In the genomic region with DNA sequence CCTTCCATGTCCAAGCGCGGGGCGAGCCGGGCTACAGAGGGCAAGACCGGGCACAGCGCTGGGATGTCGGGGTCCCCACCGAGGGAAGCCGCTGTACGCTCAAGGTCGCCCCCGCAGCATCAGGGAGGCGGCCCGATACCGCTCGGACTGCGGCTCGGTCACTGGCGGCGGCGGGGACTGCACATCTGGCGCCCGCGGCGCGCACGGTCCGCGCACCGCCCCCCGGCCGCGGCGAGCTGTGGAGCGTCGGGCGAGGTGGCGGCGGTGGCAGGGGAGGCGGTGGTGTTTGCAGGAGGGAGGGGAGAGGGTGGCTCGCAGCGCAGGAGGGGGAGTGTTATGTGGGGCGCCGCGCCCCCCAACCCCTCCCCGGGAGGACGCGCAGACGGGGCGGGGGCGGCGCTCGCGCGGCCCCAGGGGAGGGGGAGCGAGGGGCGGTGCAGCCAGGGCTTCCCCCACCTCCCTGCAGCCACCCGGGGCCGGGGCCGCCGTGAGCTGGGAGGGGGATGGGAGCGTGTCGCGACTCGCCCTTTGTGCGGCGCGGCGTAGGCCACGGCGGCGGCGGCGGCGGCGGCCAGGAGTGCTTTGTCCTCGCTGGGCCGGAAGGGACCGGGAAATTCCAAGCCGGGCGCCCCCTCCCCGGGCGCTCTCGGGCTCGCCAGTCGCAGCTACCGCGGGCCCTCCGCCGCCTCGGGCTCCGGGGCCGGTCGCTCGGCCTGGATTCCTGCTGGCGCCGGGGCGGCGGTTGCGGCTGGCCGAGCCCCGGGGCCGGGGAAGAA, we compare ENCODE assay signal across 8 cellular contexts. TPM values are rescaled to one million over a fixed set of nuclear protein-coding genes. Genes with fewer than 3 reads are reported as not detected.
DNase-seq lines count a peak whose midpoint lies in the region; ATAC-seq and TF ChIP-seq lines count a peak whose summit lies in the region.

A gene (minus strand): TSS at position 309 of the 776 bp plus-strand sequence. CDS start 301 bp downstream, at position 8.

- peaks cover 57% of the 10 kb centered on the region for H3K4me1 ChIP-seq in PC-9 (replicated peaks; ENCODE audit: insufficient read depth)
- peaks cover 53 to 71% of the 10 kb centered on the region in 2 donors for H3K4me1 ChIP-seq in gastrocnemius medialis

- no peaks in the 10 kb centered on the region for H3K9me2 ChIP-seq in PC-9 (ENCODE audit: insufficient read depth)

- peaks cover 6% of the 10 kb centered on the region; the same call in 1 of the 2 replicates for H3F3A ChIP-seq in PC-9 (ENCODE audit: insufficient read depth, low read depth)

- in situ Hi-C loops in gastrocnemius medialis (cut with MboI; ENCODE audit: low sequenced_read_pairs in 4 of 4): loop anchor here (5.0 to 25.0 kb wide), 5 partner anchors 327 to 727 kb away; no protein-coding TSS in a partner anchor

- peaks cover 5% of the 10 kb centered on the region for H3K4me1 Mint-ChIP-seq in central memory CD8-positive, alpha-beta T cell
- H3K4me1 Mint-ChIP-seq in immature natural killer cell: peaks cover 30 to 34% of the 10 kb centered on the region in 2 donors

- H3K9me3 ChIP-seq in PC-9 (ENCODE audit: insufficient read depth, low read depth): no peaks in the 10 kb centered on the region
- no peaks in the 10 kb centered on the region for H3K9me3 ChIP-seq in gastrocnemius medialis

- no peaks in the 10 kb centered on the region for H3K9me3 Mint-ChIP-seq in central memory CD8-positive, alpha-beta T cell
- no peaks in the 10 kb centered on the region for H3K9me3 Mint-ChIP-seq in immature natural killer cell

- DNase-seq in AG20443 (ENCODE audit: low spot score) (peak; percentile 80), GM20000 (ENCODE audit: low spot score) (peak; percentile 54), PC-9 (peak in 1 of 2 experiments; percentile 78), immature natural killer cell (peak; percentile 34 to 58 (median 37)), gastrocnemius medialis (peak; percentile 44 to 53)
- DNase-seq in central memory CD8-positive, alpha-beta T cell (ENCODE audit: low spot score in 2 of 2): no peak

- H3K27ac Mint-ChIP-seq in central memory CD8-positive, alpha-beta T cell (ENCODE audit: low read depth): no peak within 1 kb of the TSS
- peak within 1 kb of the TSS in 3 of 6 donors; percentile 31 to 73 (median 47) for H3K27ac Mint-ChIP-seq in immature natural killer cell

- peak within 1 kb of the TSS; percentile 78 for H3K4me3 ChIP-seq in PC-9
- peak within 1 kb of the TSS; percentile 81 to 88 (median 86) for H3K4me3 ChIP-seq in gastrocnemius medialis

- no TSS peak for BruUV-seq in PC-9 (replicated peaks; lab: Mats Ljungman, UMichigan)

- intact Hi-C loops in PC-9 (cut with micrococcal nuclease; ENCODE audit: unreplicated experiment) (loop anchor here (5.0 to 10.0 kb wide), 4 partner anchors 68 to 432 kb away; a partner anchor contains a TSS), gastrocnemius medialis (cut with DNase I; ENCODE audit: low total_unique reads) (loop anchor here (1.0 to 5.0 kb wide), 7 partner anchors 33 to 332 kb away; no protein-coding TSS in a partner anchor)

- TF ChIP-seq CTCF in GM20000 (IDR thresholded peaks at IDR 0.05; ENCODE audit: extremely low read depth, missing control alignments): no peak
- no peak for TF ChIP-seq CTCF in PC-9 (conservative IDR thresholded peaks at IDR 0.05)
- peak in 1 of 5 experiments; percentile 23 for TF ChIP-seq CTCF in gastrocnemius medialis (IDR thresholded peaks at IDR 0.05 in 4 of 5, conservative IDR thresholded peaks at IDR 0.05 in 1 of 5)

- peaks cover 79% of the 10 kb centered on the region for H3K79me2 ChIP-seq in PC-9 (ENCODE audit: low read depth)

- no peaks in the 10 kb centered on the region for H3K27me3 ChIP-seq in PC-9 (ENCODE audit: insufficient read depth, low read depth)
- no peaks in the 10 kb centered on the region for H3K27me3 ChIP-seq in gastrocnemius medialis

- H3K27me3 Mint-ChIP-seq in central memory CD8-positive, alpha-beta T cell: peaks cover 83% of the 10 kb centered on the region
- peaks cover 10 to 23% (median 18%) of the 10 kb centered on the region in 3 donors for H3K27me3 Mint-ChIP-seq in immature natural killer cell (ENCODE audit: low read depth in 3 of 3)

- H3K27ac ChIP-seq in PC-9 (peak within 1 kb of the TSS; percentile 62), gastrocnemius medialis (peak within 1 kb of the TSS; percentile 94 to 99 (median 99))

- H3K36me3 Mint-ChIP-seq in central memory CD8-positive, alpha-beta T cell (ENCODE audit: insufficient read depth): peaks cover 2% of the 10 kb centered on the region
- H3K36me3 Mint-ChIP-seq in immature natural killer cell: no peaks in the 10 kb centered on the region

- H3K4me2 ChIP-seq in PC-9: peak within 1 kb of the TSS; percentile 80

- H4K20me1 ChIP-seq in PC-9 (ENCODE audit: insufficient read depth): no peaks in the 10 kb centered on the region

- CTCF ChIA-PET in PC-9 (lab: Charles Lee): interaction anchor here (0.7 to 1.6 kb wide), 3 partner anchors 85 to 718 kb away, joined by 3 to 4 read pairs (median 3); no protein-coding TSS in a partner anchor

- H2AFZ ChIP-seq in PC-9: peak within 1 kb of the TSS; percentile 93

- H3K36me3 ChIP-seq in PC-9 (ENCODE audit: low read depth) (no peaks in the 10 kb centered on the region), gastrocnemius medialis (no peaks in the 10 kb centered on the region)

- TF ChIP-seq POLR2A in gastrocnemius medialis (IDR thresholded peaks at IDR 0.05): no peak

- POLR2A ChIA-PET in PC-9 (lab: Charles Lee; ENCODE audit: unreplicated experiment): interaction anchor here (0.6 to 1.0 kb wide), 5 partner anchors 34 to 903 kb away, joined by 3 to 4 read pairs (median 3); no protein-coding TSS in a partner anchor

- H3K4me3 Mint-ChIP-seq in central memory CD8-positive, alpha-beta T cell: peak within 1 kb of the TSS; percentile 76
- peak within 1 kb of the TSS; percentile 70 to 86 (median 78) for H3K4me3 Mint-ChIP-seq in immature natural killer cell

- ATAC-seq in central memory CD8-positive, alpha-beta T cell (replicated peaks; ENCODE audit: extremely low read depth, poor library complexity, severe bottlenecking): peak; percentile 29
- peak; percentile 47 to 64 for ATAC-seq in gastrocnemius medialis
- no peak for ATAC-seq in HG03095 (IDR thresholded peaks at IDR 0.05; ENCODE audit: unreplicated experiment)
- no peak for ATAC-seq in GM21737 (IDR thresholded peaks at IDR 0.05; ENCODE audit: unreplicated experiment)

RNA-seq across cellular contexts. Expression of the gene that starts here (rescaled TPM):
- 7.9 and 8.3 TPM in 2 replicates for total RNA-seq in PC-9 (2021)
- polyA plus RNA-seq in immature natural killer cell: 1 to 10 TPM in 1 of 3 donors, under 1 TPM in 2; 0.02 to 2.7 (median 0.68) TPM
- 10 to 100 TPM; 18.9 to 34.5 (median 29.1) TPM for total RNA-seq in gastrocnemius medialis

Comparison
In these comparisons a context has a peak if more than half of its experiments do, and no peak if none do; other contexts are left out.
1. DNase-seq: peak in AG20443 (single experiment), GM20000 (single experiment), immature natural killer cell (3 of 3) and gastrocnemius medialis (2 of 2); none in central memory CD8-positive, alpha-beta T cell (0 of 2).
2. ATAC-seq: peak in central memory CD8-positive, alpha-beta T cell (single experiment) and gastrocnemius medialis (2 of 2); none in HG03095 (single experiment) and GM21737 (single experiment).